9 cellular contexts compared by ENCODE assay signal in the genomic region with DNA sequence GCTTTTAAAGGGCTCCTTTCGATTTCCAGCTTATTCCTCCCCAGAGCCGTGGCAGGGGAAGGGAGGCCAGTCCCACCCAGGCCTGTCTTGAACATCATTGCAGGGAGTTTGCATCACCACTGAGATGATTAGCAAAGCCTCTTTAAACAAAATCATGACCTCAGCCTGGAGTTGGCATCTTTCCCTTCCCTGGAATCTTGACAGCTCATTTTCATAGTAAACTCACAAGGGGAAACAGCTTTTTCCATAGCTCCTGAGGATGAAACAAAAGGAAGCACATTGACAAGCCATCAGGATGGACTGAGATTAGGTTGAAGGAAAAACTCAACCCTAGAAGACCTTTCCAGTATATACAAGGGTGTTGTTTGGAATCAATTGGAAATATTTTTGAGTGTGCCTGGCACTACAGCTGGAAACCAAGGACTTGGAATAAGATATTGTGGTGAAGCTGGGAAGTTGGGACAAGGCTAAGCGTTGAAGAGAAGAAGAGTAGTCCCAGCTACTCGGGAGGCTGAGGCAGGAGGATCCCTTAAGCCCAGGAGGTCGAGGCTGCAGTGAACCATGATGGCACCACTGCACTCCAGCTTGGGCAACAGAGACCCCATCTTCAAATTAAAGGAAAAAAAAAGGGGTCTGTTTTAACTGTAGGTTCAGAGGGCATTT. TPM values are rescaled to one million over a fixed set of nuclear protein-coding genes. Genes with fewer than 3 reads are reported as not detected.
DNase-seq lines count a peak whose midpoint lies in the region; ATAC-seq, FAIRE-seq and TF ChIP-seq lines count a peak whose summit lies in the region.
"Had no signal": no experiment of that assay in that cellular context is flagged by ENCODE, and none has a peak within 500 bp of the region (broad histone marks: within the 10 kb centered on the region; RNA-seq: fewer than 3 reads in every experiment).

No MANE protein-coding gene starts in this region.

- WGBS in pancreas, 2 donors, result 63% methylated on average over 5 of the region's 5 CpGs

- peaks cover 58% of the 10 kb centered on the region for H3K4me1 ChIP-seq in SJSA1 (replicated peaks)
- H3K4me1 ChIP-seq in foreskin keratinocyte, result peaks cover 17% of the 10 kb centered on the region
- H3K4me1 ChIP-seq in pancreas, result no peaks in the 10 kb centered on the region

- intact Hi-C loops in pancreas (cut with DNase I), result no loop called here

- H3K36me3 ChIP-seq in SJSA1 (peaks cover 9% of the 10 kb centered on the region), pancreas (no peaks in the 10 kb centered on the region)

- H3K4me3 ChIP-seq in SJSA1 (peak overlapping the region; percentile 6; the same call in 1 of the 2 replicates), pancreas (no peak overlapping the region)

- no peak for TF ChIP-seq CTCF in foreskin keratinocyte (conservative IDR thresholded peaks at IDR 0.05)
- TF ChIP-seq CTCF in pancreas (IDR thresholded peaks at IDR 0.05), result no peak
- no peak for TF ChIP-seq CTCF in GM13976 (IDR thresholded peaks at IDR 0.05; ENCODE audit: borderline replicate concordance, control extremely low read depth, extremely low read depth, insufficient read depth, missing control alignments)

- H3K9me3 ChIP-seq in SJSA1 (replicated peaks) (no peaks in the 10 kb centered on the region), pancreas (no peaks in the 10 kb centered on the region)

- peak; percentile 90 for DNase-seq in AG20443 (ENCODE audit: low spot score)
- peak; percentile 94 to 97 for DNase-seq in SJSA1 (ENCODE audit: low read depth in 1 of 2, low spot score in 2 of 2)
- DNase-seq in foreskin keratinocyte, result peak; percentile 74 to 88
- peak in 2 of 6 donors; percentile 32 to 61 for DNase-seq in pancreas
- DNase-seq in activated CD4-positive, CD25-positive, alpha-beta regulatory T cell (lab: John Stamatoyannopoulos, UW), result no peak
- no peak for DNase-seq in HuH-7 (ENCODE audit: low spot score)
- no peak for DNase-seq in GM13976 (ENCODE audit: low spot score)

- H3K27me3 ChIP-seq in SJSA1 (replicated peaks) (no peaks in the 10 kb centered on the region), foreskin keratinocyte (no peaks in the 10 kb centered on the region), pancreas (no peaks in the 10 kb centered on the region)

- in situ Hi-C loops in GM13976 (cut with MboI; ENCODE audit: low sequenced_read_pairs, unreplicated experiment), result no loop called here

- ATAC-seq in foreskin keratinocyte, result peak; percentile 2
- ATAC-seq in pancreas, result peak in 3 of 4 donors; percentile 13 to 61 (median 25)
- no peak for ATAC-seq in HG02870 (IDR thresholded peaks at IDR 0.05; ENCODE audit: unreplicated experiment)

- FAIRE-seq in pancreas (lab: Jason Lieb, UNC), result no peak

- H3K27ac ChIP-seq in SJSA1 (peak overlapping the region; percentile 92), foreskin keratinocyte (peak overlapping the region; percentile 4), pancreas (no peak overlapping the region)

RNA-seq across cellular contexts. Expression of gene LARP6, which starts 3.1 kb away (rescaled TPM):
- 59.1 and 81.5 TPM in 2 replicates for total RNA-seq in SJSA1 (2014; rRNA removed; shearing (Covaris generic))
- total RNA-seq in foreskin keratinocyte (29.3 and 39.6 TPM in 2 replicates), pancreas (1 to 10 TPM; 5.9 to 9.7 (median 7.6) TPM)
- polyA plus RNA-seq in foreskin keratinocyte (30.7 and 44.9 TPM in 2 replicates), pancreas (10 to 100 TPM in 1 of 2 donors, 1 to 10 TPM in 1; 9.9 to 10.3 TPM)
- polyA plus RNA-seq: IgD-negative memory B cell had no signal

RNA-seq across cellular contexts. Expression of gene THAP10, which starts 35.2 kb away (rescaled TPM):
- 3.9 and 10.7 TPM in 2 replicates for total RNA-seq in SJSA1 (2014; rRNA removed; shearing (Covaris generic))
- total RNA-seq in foreskin keratinocyte, result 3.1 and 3.7 TPM in 2 replicates
- polyA plus RNA-seq in foreskin keratinocyte, result 2.0 and 2.8 TPM in 2 replicates
- 1 to 10 TPM in 1 of 6 donors, under 1 TPM in 5; 0.43 to 1.3 (median 0.78) TPM for total RNA-seq in pancreas
- 1 to 10 TPM in 1 of 2 donors, under 1 TPM in 1; 0.87 to 2.6 TPM for polyA plus RNA-seq in pancreas

RNA-seq across cellular contexts. Expression of gene LRRC49, which starts 35.6 kb away (rescaled TPM):
- 5.1 and 12.1 TPM in 2 replicates for total RNA-seq in SJSA1 (2014; rRNA removed; shearing (Covaris generic))
- 11.0 and 11.8 TPM in 2 replicates for total RNA-seq in foreskin keratinocyte
- 7.9 and 8.6 TPM in 2 replicates for polyA plus RNA-seq in foreskin keratinocyte
- total RNA-seq in pancreas, result 1 to 10 TPM; 1.7 to 4.7 (median 3.1) TPM
- 1 to 10 TPM; 4.8 to 6.4 TPM for polyA plus RNA-seq in pancreas
- polyA plus RNA-seq: IgD-negative memory B cell had no signal

Comparison
In these comparisons a context has a peak if more than half of its experiments do, and no peak if none do; other contexts are left out.
1. DNase-seq: peak in AG20443 (single experiment), SJSA1 (2 of 2) and foreskin keratinocyte (2 of 2); none in activated CD4-positive, CD25-positive, alpha-beta regulatory T cell (0 of 4), HuH-7 (single experiment) and GM13976 (single experiment).
2. H3K27ac ChIP-seq: peak in SJSA1 (single experiment) and foreskin keratinocyte (single experiment); none in pancreas (0 of 4).